In genomic region chr6:51384736-51385135, GRCh38 we compare ENCODE assay signal across 25 cellular contexts.
DNase-seq lines count a peak whose midpoint lies in the region; ATAC-seq, FAIRE-seq and TF ChIP-seq lines count a peak whose summit lies in the region.
"Had no signal": no experiment of that assay in that cellular context is flagged by ENCODE, and none has a peak within 500 bp of the region (broad histone marks: within the 10 kb centered on the region; RNA-seq: fewer than 3 reads in every experiment).

No MANE protein-coding gene starts in this region.

- CTCF ChIA-PET in PC-3 (lab: Charles Lee) = no interaction called here

- no peaks in the 10 kb centered on the region; the same call in 1 of the 2 replicates for H3K9me2 ChIP-seq in PC-3 (replicated peaks; ENCODE audit: low read length)

- no peak for FAIRE-seq in bronchial epithelial cell (lab: Jason Lieb, UNC)
- FAIRE-seq in GM12892 (lab: Jason Lieb, UNC) = no peak
- FAIRE-seq: A204.1, GM12878, GM19239 had no signal

- BruUV-seq in PC-3 (replicated peaks; lab: Mats Ljungman, UMichigan) = no TSS peak

- H3K4me1 ChIP-seq in PC-3 (ENCODE audit: insufficient read depth, low read length) = no peaks in the 10 kb centered on the region
- no peaks in the 10 kb centered on the region for H3K4me1 ChIP-seq in breast epithelium
- no peaks in the 10 kb centered on the region for H3K4me1 ChIP-seq in heart left ventricle
- H3K4me1 ChIP-seq: BE2C, BLaER1 had no signal

- TF ChIP-seq CTCF in PC-3 (conservative IDR thresholded peaks at IDR 0.05; ENCODE audit: low read depth, low read length) (no peak), bronchial epithelial cell (IDR thresholded peaks at IDR 0.05; ENCODE audit: insufficient read depth, low read length, severe bottlenecking) (no peak), breast epithelium (IDR thresholded peaks at IDR 0.05) (no peak), heart left ventricle (IDR thresholded peaks at IDR 0.05) (no peak)

- H2AFZ ChIP-seq in PC-3 (ENCODE audit: low read length) = no peak overlapping the region

- ATAC-seq in PC-3 (no peak), sciatic nerve (no peak), heart left ventricle (no peak)
- ATAC-seq: GM12878 had no signal

- no peak overlapping the region for H3K9ac ChIP-seq in PC-3 (ENCODE audit: low read length)
- H3K9ac ChIP-seq: BLaER1 had no signal

- no peaks in the 10 kb centered on the region for H3K27me3 ChIP-seq in PC-3 (ENCODE audit: low read length)
- H3K27me3 ChIP-seq in bronchial epithelial cell (ENCODE audit: control insufficient read depth, insufficient read depth, low read length) = no peaks in the 10 kb centered on the region
- no peaks in the 10 kb centered on the region for H3K27me3 ChIP-seq in breast epithelium
- H3K27me3 ChIP-seq in heart left ventricle = no peaks in the 10 kb centered on the region
- H3K27me3 ChIP-seq: BE2C, BLaER1 had no signal

- no peaks in the 10 kb centered on the region for H3F3A ChIP-seq in PC-3 (ENCODE audit: low read length, unreplicated experiment)

- TF ChIP-seq POLR2A in breast epithelium (IDR thresholded peaks at IDR 0.05) = no peak
- TF ChIP-seq POLR2A in heart left ventricle (IDR thresholded peaks at IDR 0.05) = no peak
- no peak for TF ChIP-seq POLR2A in GM12892 (IDR thresholded peaks at IDR 0.05; ENCODE audit: low read depth, low read length)

- H3K27ac ChIP-seq in PC-3 (ENCODE audit: low read length) (no peak overlapping the region), epithelial cell of prostate (peak overlapping the region; percentile 23), breast epithelium (no peak overlapping the region), heart left ventricle (no peak overlapping the region)
- H3K27ac ChIP-seq: BLaER1 had no signal

- no peak overlapping the region for H3K4me3 ChIP-seq in PC-3 (ENCODE audit: low read length)
- H3K4me3 ChIP-seq in bronchial epithelial cell (ENCODE audit: low read depth, low read length) = no peak overlapping the region
- H3K4me3 ChIP-seq in breast epithelium = no peak overlapping the region
- no peak overlapping the region for H3K4me3 ChIP-seq in heart left ventricle
- H3K4me3 ChIP-seq: BLaER1, GM12878 had no signal

- no peaks in the 10 kb centered on the region for H3K36me3 ChIP-seq in PC-3 (ENCODE audit: low read depth, low read length)
- H3K36me3 ChIP-seq in bronchial epithelial cell (ENCODE audit: control insufficient read depth, insufficient read depth, low read length) = no peaks in the 10 kb centered on the region
- no peaks in the 10 kb centered on the region for H3K36me3 ChIP-seq in breast epithelium
- H3K36me3 ChIP-seq in heart left ventricle = no peaks in the 10 kb centered on the region
- H3K36me3 ChIP-seq: BE2C, BLaER1 had no signal

- 35 to 67% (median 48%) methylated on average over 1 of the region's 1 CpG for WGBS in heart left ventricle, 4 donors

- peak; percentile 12 for DNase-seq in PC-3
- peak; percentile 10 for DNase-seq in bronchial epithelial cell (ENCODE audit: low read depth)
- no peak for DNase-seq in epithelial cell of prostate (ENCODE audit: low read depth, low spot score)
- no peak for DNase-seq in breast epithelium (ENCODE audit: low spot score in 2 of 2)
- DNase-seq in sciatic nerve (ENCODE audit: low spot score) = no peak
- DNase-seq in heart left ventricle = no peak
- no peak for DNase-seq in GM12892 (ENCODE audit: insufficient read length)
- DNase-seq: 8988T; ACHN; BE2C; C1 segment of cervical spinal cord; CD4-positive, alpha-beta memory T cell; CD4-positive, CD25-positive, alpha-beta regulatory T cell; CD8-positive, alpha-beta memory T cell; COR-L47; DMS 273 treated with DMSO at 0.1 percent for 48 hours; DMS153; DMS53; DMS79; EL; GDM1 had no signal

- H3K4me2 ChIP-seq in PC-3 (ENCODE audit: low read length) = no peak overlapping the region
- H3K4me2 ChIP-seq: BLaER1 had no signal

- intact Hi-C loops in PC-3 (cut with micrococcal nuclease) = no loop called here
- intact Hi-C loops in breast epithelium (cut with DNase I; ENCODE audit: low total_unique reads) = no loop called here
- intact Hi-C loops in sciatic nerve (cut with DNase I) = loop anchor here (5.0 kb wide), 1 partner anchor 838 kb away; no protein-coding TSS in a partner anchor
- intact Hi-C loops in heart left ventricle (cut with DNase I) = no loop called here

- POLR2A ChIA-PET in PC-3 (lab: Charles Lee; ENCODE audit: unreplicated experiment) = no interaction called here

- no peaks in the 10 kb centered on the region for H3K9me3 ChIP-seq in PC-3 (ENCODE audit: low read length)
- H3K9me3 ChIP-seq in breast epithelium = no peaks in the 10 kb centered on the region
- H3K9me3 ChIP-seq in heart left ventricle = peaks cover 0 to 9% (median 0%) of the 10 kb centered on the region in 12 donors
- H3K9me3 ChIP-seq: BE2C, BLaER1 had no signal

- no peaks in the 10 kb centered on the region for H3K79me2 ChIP-seq in PC-3 (ENCODE audit: low read length)

- no peaks in the 10 kb centered on the region for H4K20me1 ChIP-seq in PC-3 (ENCODE audit: low read length)
- H4K20me1 ChIP-seq: BLaER1 had no signal

Comparison
In these comparisons a context has a peak if more than half of its experiments do, and no peak if none do; other contexts are left out.
1. DNase-seq: peak in PC-3 (single experiment) and bronchial epithelial cell (single experiment); none in epithelial cell of prostate (single experiment), breast epithelium (0 of 2), sciatic nerve (single experiment), heart left ventricle (0 of 5) and GM12892 (single experiment).